16 cellular contexts compared by ENCODE assay signal in the genomic region with DNA sequence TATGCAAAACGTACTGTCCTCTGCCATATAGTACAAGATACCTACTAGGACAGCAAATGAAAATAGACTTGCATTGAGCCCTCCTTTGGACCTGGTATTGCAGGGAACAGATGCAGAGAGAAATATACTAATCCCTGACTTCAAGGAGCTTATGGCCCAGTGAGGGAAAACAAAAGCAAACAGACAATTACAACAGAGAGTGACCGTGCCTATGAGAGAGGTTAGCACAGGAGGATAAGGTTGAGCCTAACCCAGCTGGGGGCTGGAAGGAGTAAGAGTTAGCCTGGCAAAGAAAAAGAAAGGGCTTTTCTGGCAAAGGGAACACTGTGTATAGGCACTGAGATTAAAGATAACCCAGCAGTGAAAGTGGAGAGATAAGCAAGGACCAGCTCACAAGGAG. TPM values are rescaled to one million over a fixed set of nuclear protein-coding genes. Genes with fewer than 3 reads are reported as not detected.
DNase-seq lines count a peak whose midpoint lies in the region; ATAC-seq lines count a peak whose summit lies in the region.
"Had no signal": no experiment of that assay in that cellular context is flagged by ENCODE, and none has a peak within 500 bp of the region (broad histone marks: within the 10 kb centered on the region; RNA-seq: fewer than 3 reads in every experiment).

No MANE protein-coding gene starts in this region.

- intact Hi-C loops in activated CD4-positive, alpha-beta T cell treated with anti-CD3 and anti-CD28 coated beads, Interleukin-2, amount 10 ng/mL, durations not matched to agents 24 days and 14 days (cut with micrococcal nuclease): loop anchor here (10.0 kb wide), 1 partner anchor 245 kb away; no protein-coding TSS in a partner anchor
- intact Hi-C loops in head of caudate nucleus (cut with DNase I): loop anchor here (10.0 kb wide), 1 partner anchor 385 kb away; no protein-coding TSS in a partner anchor

- H3K27me3 Mint-ChIP-seq in activated CD4-positive, alpha-beta T cell treated with anti-CD3 and anti-CD28 coated beads, Interleukin-2, amount 10 ng/mL, durations not matched to agents 24 days and 14 days: no peaks in the 10 kb centered on the region
- H3K27me3 Mint-ChIP-seq in stimulated activated naive CD8-positive, alpha-beta T cell treated with anti-CD3 and anti-CD28 coated beads, Interleukin-15, Interleukin-2, amounts not matched to agents 100 ng/mL and 50 ng/mL, for 24 hours: no peaks in the 10 kb centered on the region
- no peaks in the 10 kb centered on the region for H3K27me3 Mint-ChIP-seq in stimulated activated naive CD8-positive, alpha-beta T cell treated with anti-CD3 and anti-CD28 coated beads, Interleukin-15, amount 100 ng/mL, for 72 hours
- no peaks in the 10 kb centered on the region for H3K27me3 Mint-ChIP-seq in effector memory CD8-positive, alpha-beta T cell

- H3K4me3 Mint-ChIP-seq in activated CD4-positive, alpha-beta T cell treated with anti-CD3 and anti-CD28 coated beads, Interleukin-2, amount 10 ng/mL, durations not matched to agents 24 days and 14 days: no peak overlapping the region
- no peak overlapping the region for H3K4me3 Mint-ChIP-seq in stimulated activated naive CD8-positive, alpha-beta T cell treated with anti-CD3 and anti-CD28 coated beads, Interleukin-15, Interleukin-2, amounts not matched to agents 100 ng/mL and 50 ng/mL, for 24 hours
- H3K4me3 Mint-ChIP-seq in stimulated activated naive CD8-positive, alpha-beta T cell treated with anti-CD3 and anti-CD28 coated beads, Interleukin-15, amount 100 ng/mL, for 72 hours: no peak overlapping the region
- H3K4me3 Mint-ChIP-seq in effector memory CD8-positive, alpha-beta T cell: no peak overlapping the region

- peak overlapping the region; percentile 70 for H3K27ac Mint-ChIP-seq in activated CD4-positive, alpha-beta T cell treated with anti-CD3 and anti-CD28 coated beads, Interleukin-2, amount 10 ng/mL, durations not matched to agents 24 days and 14 days
- peak overlapping the region; percentile 52 for H3K27ac Mint-ChIP-seq in stimulated activated naive CD8-positive, alpha-beta T cell treated with anti-CD3 and anti-CD28 coated beads, Interleukin-15, Interleukin-2, amounts not matched to agents 100 ng/mL and 50 ng/mL, for 24 hours
- peak overlapping the region in 1 of 2 donors; percentile 12 for H3K27ac Mint-ChIP-seq in stimulated activated naive CD8-positive, alpha-beta T cell treated with anti-CD3 and anti-CD28 coated beads, Interleukin-15, amount 100 ng/mL, for 72 hours
- H3K27ac Mint-ChIP-seq in effector memory CD8-positive, alpha-beta T cell: peak overlapping the region; percentile 9 to 87

- no peak for DNase-seq in activated CD4-positive, alpha-beta T cell treated with anti-CD3 and anti-CD28 coated beads, Interleukin-2, amount 10 ng/mL, durations not matched to agents 24 days and 14 days
- DNase-seq in activated CD4-positive, alpha-beta T cell treated with anti-CD3 and anti-CD28 coated beads, Interleukin-2, amount 50 U/mL, for 1 hour: no peak
- no peak for DNase-seq in stimulated activated naive CD8-positive, alpha-beta T cell treated with anti-CD3 and anti-CD28 coated beads, Interleukin-15, amount 100 ng/mL, for 72 hours
- DNase-seq in effector memory CD8-positive, alpha-beta T cell: no peak
- DNase-seq in NCI-H1436 treated with DMSO at 0.1 percent for 48 hours (lab: John Stamatoyannopoulos, UW) (no peak), head of caudate nucleus (no peak), NCI-H526 (lab: John Stamatoyannopoulos, UW) (no peak)
- DNase-seq: DMS153, GOT3, NCI-H1417, NCI-H1930, NCI-H2171, NCI-H446, RPMI8226 had no signal

- peaks cover 46% of the 10 kb centered on the region for H3K36me3 Mint-ChIP-seq in activated CD4-positive, alpha-beta T cell treated with anti-CD3 and anti-CD28 coated beads, Interleukin-2, amount 10 ng/mL, durations not matched to agents 24 days and 14 days (ENCODE audit: low read depth)
- peaks cover 40% of the 10 kb centered on the region for H3K36me3 Mint-ChIP-seq in stimulated activated naive CD8-positive, alpha-beta T cell treated with anti-CD3 and anti-CD28 coated beads, Interleukin-15, Interleukin-2, amounts not matched to agents 100 ng/mL and 50 ng/mL, for 24 hours (ENCODE audit: low read depth)
- peaks cover 57% of the 10 kb centered on the region for H3K36me3 Mint-ChIP-seq in effector memory CD8-positive, alpha-beta T cell (ENCODE audit: insufficient read depth)

- no peaks in the 10 kb centered on the region for H3K9me3 Mint-ChIP-seq in activated CD4-positive, alpha-beta T cell treated with anti-CD3 and anti-CD28 coated beads, Interleukin-2, amount 10 ng/mL, durations not matched to agents 24 days and 14 days
- H3K9me3 Mint-ChIP-seq in stimulated activated naive CD8-positive, alpha-beta T cell treated with anti-CD3 and anti-CD28 coated beads, Interleukin-15, Interleukin-2, amounts not matched to agents 100 ng/mL and 50 ng/mL, for 24 hours: no peaks in the 10 kb centered on the region
- no peaks in the 10 kb centered on the region for H3K9me3 Mint-ChIP-seq in stimulated activated naive CD8-positive, alpha-beta T cell treated with anti-CD3 and anti-CD28 coated beads, Interleukin-15, amount 100 ng/mL, for 72 hours
- H3K9me3 Mint-ChIP-seq in effector memory CD8-positive, alpha-beta T cell: no peaks in the 10 kb centered on the region

- H3K4me1 Mint-ChIP-seq in activated CD4-positive, alpha-beta T cell treated with anti-CD3 and anti-CD28 coated beads, Interleukin-2, amount 10 ng/mL, durations not matched to agents 24 days and 14 days: peaks cover 18% of the 10 kb centered on the region
- peaks cover 13% of the 10 kb centered on the region for H3K4me1 Mint-ChIP-seq in stimulated activated naive CD8-positive, alpha-beta T cell treated with anti-CD3 and anti-CD28 coated beads, Interleukin-15, Interleukin-2, amounts not matched to agents 100 ng/mL and 50 ng/mL, for 24 hours (ENCODE audit: low read depth)
- H3K4me1 Mint-ChIP-seq in stimulated activated naive CD8-positive, alpha-beta T cell treated with anti-CD3 and anti-CD28 coated beads, Interleukin-15, amount 100 ng/mL, for 72 hours: peaks cover 14% of the 10 kb centered on the region
- peaks cover 8 to 18% of the 10 kb centered on the region in 2 donors for H3K4me1 Mint-ChIP-seq in effector memory CD8-positive, alpha-beta T cell (ENCODE audit: low read depth in 2 of 2)

- ATAC-seq in stimulated activated naive CD8-positive, alpha-beta T cell treated with anti-CD3 and anti-CD28 coated beads, Interleukin-15, amount 100 ng/mL, for 72 hours: no peak
- no peak for ATAC-seq in effector memory CD8-positive, alpha-beta T cell (replicated peaks)

RNA-seq across cellular contexts. Expression of gene CDC26, which starts 5.5 kb away (rescaled TPM):
- total RNA-seq in activated CD4-positive, alpha-beta T cell treated with anti-CD3 and anti-CD28 coated beads, Interleukin-2, amount 10 ng/mL, durations not matched to agents 24 days and 14 days: 52.0 and 57.4 TPM in 2 replicates

RNA-seq across cellular contexts. Expression of gene PRPF4, which starts 5.6 kb away (rescaled TPM):
- total RNA-seq in activated CD4-positive, alpha-beta T cell treated with anti-CD3 and anti-CD28 coated beads, Interleukin-2, amount 10 ng/mL, durations not matched to agents 24 days and 14 days: 63.6 and 64.6 TPM in 2 replicates

RNA-seq across cellular contexts. Expression of gene RNF183, which starts 33.3 kb away (rescaled TPM):
- 0.12 TPM in 1 of 2 replicates, not detected in the other for total RNA-seq in activated CD4-positive, alpha-beta T cell treated with anti-CD3 and anti-CD28 coated beads, Interleukin-2, amount 10 ng/mL, durations not matched to agents 24 days and 14 days
- total RNA-seq: LHCN-M2 had no signal

RNA-seq across cellular contexts. Expression of gene SLC31A1, which starts 48.5 kb away (rescaled TPM):
- 18.6 and 20.0 TPM in 2 replicates for total RNA-seq in activated CD4-positive, alpha-beta T cell treated with anti-CD3 and anti-CD28 coated beads, Interleukin-2, amount 10 ng/mL, durations not matched to agents 24 days and 14 days

RNA-seq across cellular contexts. Expression of gene FKBP15, which starts 48.8 kb away (rescaled TPM):
- total RNA-seq in activated CD4-positive, alpha-beta T cell treated with anti-CD3 and anti-CD28 coated beads, Interleukin-2, amount 10 ng/mL, durations not matched to agents 24 days and 14 days: 33.9 and 36.7 TPM in 2 replicates
